In the genomic region with DNA sequence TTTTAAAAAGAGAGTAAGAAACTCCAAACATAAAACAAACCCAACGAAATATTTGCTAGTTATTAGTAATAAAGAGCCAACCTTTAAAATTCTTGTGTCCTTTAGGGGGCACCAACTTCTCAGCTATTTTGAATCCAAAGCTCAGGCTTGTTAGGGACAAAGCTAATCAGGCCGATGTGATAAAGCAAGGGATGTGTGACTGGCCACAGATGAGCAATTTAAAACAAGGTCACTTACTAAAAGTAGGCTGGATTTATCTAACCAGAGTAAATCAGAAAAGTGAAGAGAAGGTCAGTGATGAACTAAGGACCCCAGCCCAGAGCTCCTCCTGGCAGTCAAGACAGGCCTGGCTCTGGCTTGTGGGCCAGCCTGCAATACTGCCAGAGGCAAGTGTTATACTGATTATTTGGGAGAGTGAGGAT, we compare ENCODE assay signal across 9 cellular contexts.
DNase-seq lines count a peak whose midpoint lies in the region; ATAC-seq and TF ChIP-seq lines count a peak whose summit lies in the region.
"Had no signal": no experiment of that assay in that cellular context is flagged by ENCODE, and none has a peak within 500 bp of the region (broad histone marks: within the 10 kb centered on the region; RNA-seq: fewer than 3 reads in every experiment).

No MANE protein-coding gene starts in this region.

- no peak overlapping the region for H2BK20ac ChIP-seq in H9 (ENCODE audit: low read depth, low read length, poor library complexity, severe bottlenecking)

- in situ Hi-C loops in KBM-7 (cut with MboI; ENCODE audit: low pct_unique_long_range_greater_than_20kb, low sequenced_read_pairs) = no loop called here

- no peaks in the 10 kb centered on the region for H3K9me3 Mint-ChIP-seq in H9
- H3K9me3 Mint-ChIP-seq in WTC11 = no peaks in the 10 kb centered on the region
- peaks cover 0 to 2% (median 0%) of the 10 kb centered on the region in 9 donors for H3K9me3 Mint-ChIP-seq in naive thymus-derived CD8-positive, alpha-beta T cell
- no peaks in the 10 kb centered on the region for H3K9me3 Mint-ChIP-seq in activated naive CD4-positive, alpha-beta T cell treated with anti-CD3 and anti-CD28 coated beads, Interleukin-2, amount 10 ng/mL, durations not matched to agents 7 days and 5 days

- ATAC-seq in WTC11 (peak; percentile 46), GM21576 (IDR thresholded peaks at IDR 0.05; ENCODE audit: unreplicated experiment) (no peak)
- no peak for ATAC-seq in naive thymus-derived CD8-positive, alpha-beta T cell

- no peak overlapping the region for H4K5ac ChIP-seq in H9 (ENCODE audit: insufficient read length, low read depth, low read length)

- WGBS in H9 (ENCODE audit: extremely low coverage, insufficient read length, low lambda C conversion rate) = no CpG with 5 or more reads among the region's 2 CpGs

- H3K27me3 ChIP-seq in H9 (ENCODE audit: insufficient read depth, low read length) = no peaks in the 10 kb centered on the region

- no peak overlapping the region for H2AFZ ChIP-seq in H9 (ENCODE audit: low read length)

- H2BK15ac ChIP-seq in H9 (ENCODE audit: low read depth, low read length) = no peak overlapping the region

- H3K4ac ChIP-seq in H9 (ENCODE audit: low read depth, low read length) = no peak overlapping the region

- CTCF ChIA-PET in WTC11 (lab: Charles Lee) = interaction anchor here (0.6 to 6.0 kb wide), 27 partner anchors 9 to 174 kb away, joined by 3 to 69 read pairs (median 5); no protein-coding TSS in a partner anchor
- CTCF ChIA-PET in activated naive CD4-positive, alpha-beta T cell treated with anti-CD3 and anti-CD28 coated beads, Interleukin-2, amount 10 ng/mL, durations not matched to agents 7 days and 5 days (lab: Charles Lee) = interaction anchor here (1.1 kb wide), 1 partner anchor 67 kb away, joined by 3 read pairs; no protein-coding TSS in a partner anchor

- H3K27me3 Mint-ChIP-seq in H9 (ENCODE audit: low read depth) (no peaks in the 10 kb centered on the region), WTC11 (ENCODE audit: low read depth) (no peaks in the 10 kb centered on the region)
- peaks cover 9 to 18% (median 15%) of the 10 kb centered on the region in 5 donors for H3K27me3 Mint-ChIP-seq in naive thymus-derived CD8-positive, alpha-beta T cell
- peaks cover 25% of the 10 kb centered on the region for H3K27me3 Mint-ChIP-seq in activated naive CD4-positive, alpha-beta T cell treated with anti-CD3 and anti-CD28 coated beads, Interleukin-2, amount 10 ng/mL, durations not matched to agents 7 days and 5 days

- TF ChIP-seq CTCF in H9 (conservative IDR thresholded peaks at IDR 0.05) = peak; percentile 63; the same call in 2 of the 3 replicates
- peak; percentile 25; the same call in 1 of the 2 replicates for TF ChIP-seq CTCF in WTC11 (IDR thresholded peaks at IDR 0.05)

- H4K91ac ChIP-seq in H9 (ENCODE audit: insufficient read length, low read depth, low read length) = no peak overlapping the region

- no peaks in the 10 kb centered on the region for H3K79me2 ChIP-seq in H9 (ENCODE audit: insufficient read depth, low read length)

- H4K20me1 ChIP-seq in H9 (ENCODE audit: control insufficient read depth, insufficient read depth, insufficient read length) = no peaks in the 10 kb centered on the region

- no peak overlapping the region for H2BK120ac ChIP-seq in H9 (ENCODE audit: low read depth, low read length, poor library complexity, severe bottlenecking)

- POLR2A ChIA-PET in WTC11 (lab: Charles Lee) = no interaction called here
- POLR2A ChIA-PET in naive thymus-derived CD8-positive, alpha-beta T cell (lab: Charles Lee) = no interaction called here

- H3T11ph ChIP-seq in H9 (ENCODE audit: low read length) = no peak overlapping the region

- H3K56ac ChIP-seq in H9 (ENCODE audit: insufficient read length, low read depth, low read length) = no peak overlapping the region

- no peak overlapping the region for H3K14ac ChIP-seq in H9 (ENCODE audit: insufficient read depth, low read length)

- no peak overlapping the region for H2AK5ac ChIP-seq in H9 (ENCODE audit: insufficient read length, low read length)

- no peak overlapping the region for H3K4me2 ChIP-seq in H9 (ENCODE audit: insufficient read depth, insufficient read length, low read length)

- no peaks in the 10 kb centered on the region; a peak in 1 of 7 replicates for H3K36me3 Mint-ChIP-seq in H9 (ENCODE audit: insufficient read depth in 1 of 3, low read depth in 3 of 3)
- no peaks in the 10 kb centered on the region for H3K36me3 Mint-ChIP-seq in WTC11
- no peaks in the 10 kb centered on the region for H3K36me3 Mint-ChIP-seq in naive thymus-derived CD8-positive, alpha-beta T cell
- H3K36me3 Mint-ChIP-seq in activated naive CD4-positive, alpha-beta T cell treated with anti-CD3 and anti-CD28 coated beads, Interleukin-2, amount 10 ng/mL, durations not matched to agents 7 days and 5 days = no peaks in the 10 kb centered on the region

- no peaks in the 10 kb centered on the region for H3K9me3 ChIP-seq in H9 (ENCODE audit: control insufficient read depth, low read depth, low read length)

- no peak overlapping the region for H3K4me3 Mint-ChIP-seq in H9
- H3K4me3 Mint-ChIP-seq in WTC11 = no peak overlapping the region
- no peak overlapping the region for H3K4me3 Mint-ChIP-seq in naive thymus-derived CD8-positive, alpha-beta T cell
- no peak overlapping the region for H3K4me3 Mint-ChIP-seq in activated naive CD4-positive, alpha-beta T cell treated with anti-CD3 and anti-CD28 coated beads, Interleukin-2, amount 10 ng/mL, durations not matched to agents 7 days and 5 days

- H4K8ac ChIP-seq in H9 (replicated peaks; ENCODE audit: insufficient read length, low read depth, low read length) = no peak overlapping the region

- H3K9ac ChIP-seq in H9 (ENCODE audit: extremely low read depth, insufficient read length, low read length) = no peak overlapping the region

- H2BK5ac ChIP-seq in H9 (ENCODE audit: insufficient read length, low read length) = no peak overlapping the region

- no peaks in the 10 kb centered on the region for H3K79me1 ChIP-seq in H9 (ENCODE audit: insufficient read depth, low read depth, low read length, poor library complexity, severe bottlenecking)

- no peak overlapping the region for H3K27ac Mint-ChIP-seq in H9
- no peak overlapping the region for H3K27ac Mint-ChIP-seq in WTC11
- no peak overlapping the region for H3K27ac Mint-ChIP-seq in naive thymus-derived CD8-positive, alpha-beta T cell
- H3K27ac Mint-ChIP-seq in activated naive CD4-positive, alpha-beta T cell treated with anti-CD3 and anti-CD28 coated beads, Interleukin-2, amount 10 ng/mL, durations not matched to agents 7 days and 5 days = no peak overlapping the region

- no peak overlapping the region for H2BK12ac ChIP-seq in H9 (ENCODE audit: insufficient read length, low read depth, low read length)

- peaks cover 14% of the 10 kb centered on the region; the same call in 1 of the 2 replicates for H3K4me1 ChIP-seq in H9 (ENCODE audit: insufficient read depth, low read length)

- peaks cover 16 to 22% of the 10 kb centered on the region in 2 experiments for H3K4me1 Mint-ChIP-seq in H9
- peaks cover 24% of the 10 kb centered on the region for H3K4me1 Mint-ChIP-seq in WTC11
- H3K4me1 Mint-ChIP-seq in naive thymus-derived CD8-positive, alpha-beta T cell = peaks cover 0 to 4% (median 0%) of the 10 kb centered on the region in 4 donors
- H3K4me1 Mint-ChIP-seq in activated naive CD4-positive, alpha-beta T cell treated with anti-CD3 and anti-CD28 coated beads, Interleukin-2, amount 10 ng/mL, durations not matched to agents 7 days and 5 days = no peaks in the 10 kb centered on the region

- no peak overlapping the region for H3K18ac ChIP-seq in H9 (ENCODE audit: insufficient read length, low read depth, low read length)

- H3K23me2 ChIP-seq in H9 (ENCODE audit: insufficient read length, low read depth, low read length, poor library complexity, severe bottlenecking) = no peaks in the 10 kb centered on the region

- H3K27ac ChIP-seq in H9 (ENCODE audit: insufficient read length, low read depth, low read length) = no peak overlapping the region

- H3K23ac ChIP-seq in H9 (ENCODE audit: insufficient read length, low read depth, low read length) = no peak overlapping the region

- DNase-seq in AG08396 (ENCODE audit: low spot score) = peak; percentile 22
- no peak for DNase-seq in H9
- no peak for DNase-seq in WTC11 (ENCODE audit: low spot score)
- DNase-seq in inferior parietal cortex (ENCODE audit: extremely low spot score) = peak; percentile 70
- no peak for DNase-seq in KBM-7
- no peak for DNase-seq in naive thymus-derived CD8-positive, alpha-beta T cell
- DNase-seq in activated naive CD4-positive, alpha-beta T cell treated with anti-CD3 and anti-CD28 coated beads, Interleukin-2, amount 10 ng/mL, durations not matched to agents 7 days and 5 days = no peak
- DNase-seq: activated CD4-positive, CD25-positive, alpha-beta regulatory T cell treated with anti-CD3 and anti-CD28 coated beads, Interleukin-2, amount 50 U/mL, for 72 hours had no signal

TF ChIP-seq in WTC11, 78 proteins besides CTCF, POLR2A, EP300 and RAD21 (continues in another document):
- TF ChIP-seq, protein P1, sequence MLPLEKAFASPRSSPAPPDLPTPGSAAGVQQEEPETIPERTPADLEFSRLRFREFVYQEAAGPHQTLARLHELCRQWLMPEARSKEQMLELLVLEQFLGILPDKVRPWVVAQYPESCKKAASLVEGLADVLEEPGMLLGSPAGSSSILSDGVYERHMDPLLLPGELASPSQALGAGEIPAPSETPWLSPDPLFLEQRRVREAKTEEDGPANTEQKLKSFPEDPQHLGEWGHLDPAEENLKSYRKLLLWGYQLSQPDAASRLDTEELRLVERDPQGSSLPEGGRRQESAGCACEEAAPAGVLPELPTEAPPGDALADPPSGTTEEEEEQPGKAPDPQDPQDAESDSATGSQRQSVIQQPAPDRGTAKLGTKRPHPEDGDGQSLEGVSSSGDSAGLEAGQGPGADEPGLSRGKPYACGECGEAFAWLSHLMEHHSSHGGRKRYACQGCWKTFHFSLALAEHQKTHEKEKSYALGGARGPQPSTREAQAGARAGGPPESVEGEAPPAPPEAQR (CRISPR knock-in tag; IDR thresholded peaks at IDR 0.05) = no peak
- TF ChIP-seq, protein P2, sequence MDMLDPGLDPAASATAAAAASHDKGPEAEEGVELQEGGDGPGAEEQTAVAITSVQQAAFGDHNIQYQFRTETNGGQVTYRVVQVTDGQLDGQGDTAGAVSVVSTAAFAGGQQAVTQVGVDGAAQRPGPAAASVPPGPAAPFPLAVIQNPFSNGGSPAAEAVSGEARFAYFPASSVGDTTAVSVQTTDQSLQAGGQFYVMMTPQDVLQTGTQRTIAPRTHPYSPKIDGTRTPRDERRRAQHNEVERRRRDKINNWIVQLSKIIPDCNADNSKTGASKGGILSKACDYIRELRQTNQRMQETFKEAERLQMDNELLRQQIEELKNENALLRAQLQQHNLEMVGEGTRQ (CRISPR knock-in tag; IDR thresholded peaks at IDR 0.05) = no peak

Comparison
In these comparisons a context has a peak if more than half of its experiments do, and no peak if none do; other contexts are left out.
1. DNase-seq: peak in AG08396 (single experiment) and inferior parietal cortex (single experiment); none in H9 (single experiment), WTC11 (single experiment), KBM-7 (single experiment), naive thymus-derived CD8-positive, alpha-beta T cell (0 of 10) and activated naive CD4-positive, alpha-beta T cell treated with anti-CD3 and anti-CD28 coated beads, Interleukin-2, amount 10 ng/mL, durations not matched to agents 7 days and 5 days (single experiment).